Comparison of ENCODE assay signal across 16 cellular contexts in genomic region chr5:172839669-172840068, GRCh38. TPM values are rescaled to one million over a fixed set of nuclear protein-coding genes. Genes with fewer than 3 reads are reported as not detected.
DNase-seq lines count a peak whose midpoint lies in the region; ATAC-seq, FAIRE-seq and TF ChIP-seq lines count a peak whose summit lies in the region.
"Had no signal": no experiment of that assay in that cellular context is flagged by ENCODE, and none has a peak within 500 bp of the region (broad histone marks: within the 10 kb centered on the region; RNA-seq: fewer than 3 reads in every experiment).

No MANE protein-coding gene starts in this region.

- DNase-seq in A549 (ENCODE audit: low read depth in 1 of 2, low spot score in 1 of 2), result no peak
- DNase-seq in NCI-H82 (lab: John Stamatoyannopoulos, UW), result peak; percentile 89
- no peak for DNase-seq in heart right ventricle
- no peak for DNase-seq in psoas muscle
- DNase-seq in NCI-H2196 treated with DMSO at 0.1 percent for 48 hours (lab: John Stamatoyannopoulos, UW; ENCODE audit: unreplicated experiment), result no peak
- no peak for DNase-seq in pancreas
- DNase-seq: activated CD4-positive, alpha-beta memory T cell treated with anti-CD3 and anti-CD28 coated beads for 36 hours; activated effector memory CD4-positive, alpha-beta T cell treated with Interleukin-2 at 50 U/mL for 16 hours; KBM-7; NCI-H2081 treated with DMSO at 0.1 percent for 48 hours; PC-3; small intestine had no signal

- peaks cover 0 to 27% (median 0%) of the 10 kb centered on the region in 9 donors for H3K36me3 ChIP-seq in heart right ventricle
- H3K36me3 ChIP-seq in psoas muscle (ENCODE audit: insufficient read depth in 1 of 2, low read depth in 1 of 2), result peaks cover 0 to 5% of the 10 kb centered on the region in 2 donors
- no peaks in the 10 kb centered on the region for H3K36me3 ChIP-seq in pancreas

- TF ChIP-seq CTCF in A549 (IDR thresholded peaks at IDR 0.05) (no peak), heart right ventricle (IDR thresholded peaks at IDR 0.05) (no peak), psoas muscle (IDR thresholded peaks at IDR 0.05) (no peak), pancreas (IDR thresholded peaks at IDR 0.05) (no peak)

- H3K4me3 ChIP-seq in A549 (no peak overlapping the region), heart right ventricle (no peak overlapping the region), psoas muscle (no peak overlapping the region), pancreas (no peak overlapping the region)

- CTCF ChIA-PET in A549 (lab: Yijun Ruan, JAX), result interaction anchor here (1.2 to 4.5 kb wide), 6 partner anchors 10 to 133 kb away, joined by 3 to 22 read pairs (median 5); partner anchors contain the start of gene DUSP1

- peak overlapping the region; percentile 2; the same call in 2 of the 3 replicates for H3K4me2 ChIP-seq in A549

- no peak for TF ChIP-seq POLR2A in A549 (IDR thresholded peaks at IDR 0.05; ENCODE audit: low read length)

- 74% methylated on average over 5 of the region's 5 CpGs for WGBS in A549 (ENCODE audit: missing lambda C conversion rate)
- 22 to 26% methylated on average over 5 of the region's 5 CpGs for WGBS in heart right ventricle, 2 donors
- 18 to 33% (median 29%) methylated on average over 5 of the region's 5 CpGs for WGBS in psoas muscle, 3 donors
- 33 to 34% methylated on average over 5 of the region's 5 CpGs for WGBS in pancreas, 2 donors

- intact Hi-C loops in heart right ventricle (cut with DNase I), result loop anchor here in 1 of 10 donors (5.0 kb wide), 1 partner anchor 57 kb away; no protein-coding TSS in a partner anchor
- intact Hi-C loops in psoas muscle (cut with DNase I), result no loop called here
- intact Hi-C loops in pancreas (cut with DNase I), result loop anchor here in 1 of 3 donors (10.0 kb wide), 1 partner anchor 65 kb away; the partner anchor contains the start of gene DUSP1

- POLR2A ChIA-PET in A549 (lab: Yijun Ruan, JAX), result interaction anchor here (0.8 to 2.8 kb wide), 2 partner anchors 69 to 73 kb away, joined by 4 to 13 read pairs; partner anchors contain the start of gene DUSP1

- TF ChIP-seq RAD21 in A549 (conservative IDR thresholded peaks at IDR 0.05 in 1 of 2, IDR thresholded peaks at IDR 0.05 in 1 of 2), result no peak

- ATAC-seq in A549, result no peak
- ATAC-seq in heart right ventricle, result peak in 1 of 8 donors; percentile 7
- ATAC-seq in psoas muscle, result peak in 1 of 4 donors; percentile 40
- ATAC-seq in GM19467 (IDR thresholded peaks at IDR 0.05; ENCODE audit: unreplicated experiment), result no peak
- no peak for ATAC-seq in pancreas
- no peak for ATAC-seq in HG03135 (IDR thresholded peaks at IDR 0.05; ENCODE audit: unreplicated experiment)
- ATAC-seq: PC-3 had no signal

- FAIRE-seq in A549 (lab: Jason Lieb, UNC) (no peak), pancreas (lab: Jason Lieb, UNC) (no peak)
- FAIRE-seq: bronchial epithelial cell, G401.6, small intestine had no signal

- H3K9me3 ChIP-seq in A549 (no peaks in the 10 kb centered on the region), heart right ventricle (no peaks in the 10 kb centered on the region), psoas muscle (no peaks in the 10 kb centered on the region), pancreas (no peaks in the 10 kb centered on the region)

- H3K27ac ChIP-seq in A549 (peak overlapping the region; percentile 20 to 69), heart right ventricle (peak overlapping the region in 9 of 10 donors; percentile 1 to 71 (median 55)), psoas muscle (peak overlapping the region; percentile 73), pancreas (peak overlapping the region in 2 of 4 donors; percentile 30 to 34)

- H3K27me3 ChIP-seq in heart right ventricle, result no peaks in the 10 kb centered on the region
- no peaks in the 10 kb centered on the region for H3K27me3 ChIP-seq in psoas muscle (ENCODE audit: insufficient read depth in 3 of 3, low read length in 2 of 3)
- H3K27me3 ChIP-seq in pancreas, result no peaks in the 10 kb centered on the region

- peaks cover 70% of the 10 kb centered on the region for H3K4me1 ChIP-seq in A549
- H3K4me1 ChIP-seq in heart right ventricle, result peaks cover 3 to 61% (median 43%) of the 10 kb centered on the region in 9 donors
- peaks cover 55% of the 10 kb centered on the region for H3K4me1 ChIP-seq in psoas muscle
- H3K4me1 ChIP-seq in pancreas, result peaks cover 13 to 25% (median 18%) of the 10 kb centered on the region in 3 donors

- no peak for TF ChIP-seq EP300 in A549 (IDR thresholded peaks at IDR 0.05)

TF ChIP-seq in A549, 52 proteins besides CTCF, POLR2A, EP300 and RAD21:
- TF ChIP-seq NPAS2 (CRISPR knock-in tag; IDR thresholded peaks at IDR 0.05; ENCODE audit: borderline replicate concordance) (no peak), SREBF2 (IDR thresholded peaks at IDR 0.05) (no peak)
TF ChIP-seq in A549: peak in this region for 0.

RNA-seq across cellular contexts. Expression of gene ERGIC1, which starts 5.6 kb away (rescaled TPM):
- polyA plus RNA-seq in A549 (2011; rRNA removed) (176 and 208 TPM in 2 replicates), A549 (2017; fragmentation: RNase III; extraction: RNeasy Plus Mini Kit Qiagen cat#74134 plus additional on column Dnase treatment) (289 to 322 TPM (median 304 TPM) in 3 replicates), heart right ventricle (10 to 100 TPM; 48.0 to 64.9 TPM), psoas muscle (100 to 1,000 TPM in 1 of 3 donors, 10 to 100 TPM in 2; 50.5 to 116 (median 60.1) TPM), pancreas (10 to 100 TPM; 54.8 to 60.3 TPM)
- 184 and 254 TPM in 2 replicates for polyA plus RNA-seq in A549 (2012; cell fraction: cytosol; rRNA removed)
- polyA plus RNA-seq in A549 (2012; cell fraction: nucleus; rRNA removed), result 131 and 150 TPM in 2 replicates
- polyA minus RNA-seq in A549 (2011; rRNA and poly(A)+ RNA removed), result 418 and 510 TPM in 2 replicates
- total RNA-seq in heart right ventricle (10 to 100 TPM; 60.3 to 91.9 (median 74.2) TPM), psoas muscle (10 to 100 TPM; 49.9 to 86.5 (median 53.7) TPM), pancreas (100 to 1,000 TPM in 1 of 6 donors, 10 to 100 TPM in 5; 58.3 to 101 (median 76.7) TPM)
